ENCODE assay signal across 1 cellular context in genomic region chr3:63877737-63878393, GRCh38.
TF ChIP-seq lines count a peak whose summit lies in the region.

No MANE protein-coding gene starts in this region.

TF ChIP-seq in GM23338, 12 proteins besides CTCF, POLR2A, EP300 and RAD21 (continued from another document):
- TF ChIP-seq REST (IDR thresholded peaks at IDR 0.05; ENCODE audit: unreplicated experiment) (no peak), ZNF114 (CRISPR knock-in tag; IDR thresholded peaks at IDR 0.05) (no peak), ETS1 (IDR thresholded peaks at IDR 0.05) (no peak), ZNF331 (CRISPR knock-in tag; IDR thresholded peaks at IDR 0.05; ENCODE audit: low read depth) (no peak), ZNF462 (CRISPR knock-in tag; IDR thresholded peaks at IDR 0.05) (no peak), EZH2phosphoT487 (IDR thresholded peaks at IDR 0.05; ENCODE audit: unreplicated experiment) (no peak), STAT1 (IDR thresholded peaks at IDR 0.05; ENCODE audit: unreplicated experiment) (no peak), EZH2 (IDR thresholded peaks at IDR 0.05; ENCODE audit: low read depth, unreplicated experiment) (no peak)
